ENCODE assay signal across 30 cellular contexts in the genomic region with DNA sequence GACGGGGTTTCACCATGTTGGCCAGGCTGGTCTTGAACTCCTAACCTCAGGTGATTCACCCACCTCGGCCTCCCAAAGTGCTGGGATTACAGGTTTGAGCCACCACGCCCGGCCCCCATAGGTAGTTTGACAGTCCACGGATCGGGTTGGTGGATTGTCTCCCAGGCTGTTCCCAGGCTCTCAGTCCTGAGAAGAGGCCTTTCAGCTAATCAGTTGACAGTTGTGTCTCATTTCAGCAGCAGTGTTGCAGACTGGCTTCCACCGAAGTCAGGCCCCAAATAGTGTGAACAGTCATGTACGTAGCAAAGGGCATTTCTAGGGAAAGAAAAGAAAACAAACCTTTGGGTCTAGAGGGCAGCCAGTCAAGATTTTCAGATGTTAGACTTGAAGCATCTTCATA.
A peak's percentile ranks its signal among the peaks of the same experiment; 100 is the strongest.
DNase-seq lines count a peak whose midpoint lies in the region; ATAC-seq and TF ChIP-seq lines count a peak whose summit lies in the region.
"Had no signal": no experiment of that assay in that cellular context is flagged by ENCODE, and none has a peak within 500 bp of the region (broad histone marks: within the 10 kb centered on the region; RNA-seq: fewer than 3 reads in every experiment).

No MANE protein-coding gene starts in this region.

- peak overlapping the region; percentile 35 for H3K4ac ChIP-seq in trophoblast cell (ENCODE audit: low read depth, low read length)

- H4K20me1 ChIP-seq in BLaER1, result no peaks in the 10 kb centered on the region
- no peaks in the 10 kb centered on the region for H4K20me1 ChIP-seq in PC-9 (ENCODE audit: insufficient read depth)

- peak overlapping the region; percentile 26; the same call in 1 of the 2 replicates for H2AFZ ChIP-seq in PC-9
- H2AFZ ChIP-seq in trophoblast cell (ENCODE audit: insufficient read depth, low read length, poor library complexity), result no peak overlapping the region

- H3K9me3 ChIP-seq in BLaER1, result peaks cover 13% of the 10 kb centered on the region; the same call in 1 of the 2 replicates
- H3K9me3 ChIP-seq in PC-9 (ENCODE audit: insufficient read depth, low read depth), result no peaks in the 10 kb centered on the region
- peaks cover 0 to 3% (median 0%) of the 10 kb centered on the region in 12 donors for H3K9me3 ChIP-seq in heart left ventricle
- no peaks in the 10 kb centered on the region for H3K9me3 ChIP-seq in trophoblast cell (ENCODE audit: insufficient read depth, low read depth, low read length)
- H3K9me3 ChIP-seq: lower lobe of right lung, testis had no signal

- intact Hi-C loops in PC-9 (cut with micrococcal nuclease; ENCODE audit: unreplicated experiment), result loop anchor here (1.0 to 5.0 kb wide), 2 partner anchors 100 to 189 kb away; no protein-coding TSS in a partner anchor
- intact Hi-C loops in heart left ventricle (cut with DNase I), result no loop called here
- intact Hi-C loops in activated T-helper 1 cell treated with anti-CD3 and anti-CD28 coated beads, Interleukin-12 subunit alpha, Interleukin-12 subunit beta, Interleukin-2, Interleukin-4 antibody, amounts not matched to agents 30 ng/mL and 10 ng/mL and 1 ng/mL, durations not matched to agents 14 hours and 24 hours and 36 hours (cut with micrococcal nuclease), result no loop called here

- H3K27ac ChIP-seq in BLaER1 (peak overlapping the region; percentile 86), PC-9 (peak overlapping the region; percentile 78), heart left ventricle (peak overlapping the region in 4 of 12 donors; percentile 50 to 72 (median 58)), trophoblast cell (ENCODE audit: low read depth, low read length) (no peak overlapping the region)
- H3K27ac ChIP-seq: foreskin keratinocyte, testis had no signal

- no TSS peak for BruUV-seq in PC-9 (replicated peaks; lab: Mats Ljungman, UMichigan)

- H3K9me2 ChIP-seq in PC-9 (ENCODE audit: insufficient read depth), result no peaks in the 10 kb centered on the region

- no peak overlapping the region for H3K4me3 Mint-ChIP-seq in activated T-helper 1 cell treated with anti-CD3 and anti-CD28 coated beads, Interleukin-12 subunit alpha, Interleukin-12 subunit beta, Interleukin-2, Interleukin-4 antibody, amounts not matched to agents 30 ng/mL and 10 ng/mL and 1 ng/mL, durations not matched to agents 14 hours and 24 hours and 36 hours
- H3K4me3 Mint-ChIP-seq: activated CD8-positive, alpha-beta T cell treated with anti-CD3 and anti-CD28 coated beads for 36 hours; activated naive CD4-positive, alpha-beta T cell treated with anti-CD3 and anti-CD28 coated beads, Interleukin-2, amount 10 ng/mL, durations not matched to agents 7 days and 5 days; activated T-helper 17 cell treated with anti-CD3 and anti-CD28 coated beads, Interleukin-2, amount 50 U/mL, for 72 hours; CD4-positive, alpha-beta memory T cell; effector memory CD8-positive, alpha-beta T cell; natural killer cell treated with Interleukin-12 subunit alpha and Interleukin-12 subunit beta and Interleukin-15 and Interleukin-18, amount 100 ng/mL, for 72 hours; stimulated activated naive CD8-positive, alpha-beta T cell treated with anti-CD3 and anti-CD28 coated beads, Interleukin-15, Interleukin-2, amounts not matched to agents 100 ng/mL and 50 ng/mL, for 24 hours had no signal

- 66 to 76% (median 70%) methylated on average over 8 of the region's 8 CpGs for WGBS in heart left ventricle, 4 donors
- WGBS in trophoblast cell (ENCODE audit: extremely low coverage, insufficient coverage, insufficient read length), result no CpG with 5 or more reads among the region's 8 CpGs

- H3K27me3 ChIP-seq in BLaER1 (no peaks in the 10 kb centered on the region), PC-9 (ENCODE audit: insufficient read depth, low read depth) (no peaks in the 10 kb centered on the region), heart left ventricle (no peaks in the 10 kb centered on the region), trophoblast cell (ENCODE audit: insufficient read depth, low read length) (no peaks in the 10 kb centered on the region)
- H3K27me3 ChIP-seq: foreskin keratinocyte, testis had no signal

- H3K18ac ChIP-seq in trophoblast cell (ENCODE audit: low read length), result no peak overlapping the region

- H2BK12ac ChIP-seq in trophoblast cell (ENCODE audit: low read length), result peak overlapping the region; percentile 60

- peak overlapping the region; percentile 77 for H3K4me2 ChIP-seq in BLaER1
- H3K4me2 ChIP-seq in PC-9, result peak overlapping the region; percentile 55
- H3K4me2 ChIP-seq in trophoblast cell (ENCODE audit: low read length), result no peak overlapping the region
- H3K4me2 ChIP-seq: smooth muscle cell had no signal

- peak in 3 of 4 donors; percentile 37 to 67 (median 42) for ATAC-seq in heart left ventricle
- no peak for ATAC-seq in GM19463 (IDR thresholded peaks at IDR 0.05; ENCODE audit: unreplicated experiment)
- ATAC-seq: activated CD8-positive, alpha-beta T cell treated with anti-CD3 and anti-CD28 coated beads for 36 hours; activated T-helper 17 cell treated with anti-CD3 and anti-CD28 coated beads, Interleukin-2, amount 50 U/mL, for 72 hours; effector memory CD8-positive, alpha-beta T cell; esophagus mucosa; foreskin keratinocyte; lower lobe of right lung; natural killer cell treated with Interleukin-12 subunit alpha and Interleukin-12 subunit beta and Interleukin-15 and Interleukin-18, amount 100 ng/mL, for 72 hours had no signal

- no peak overlapping the region for H3K23ac ChIP-seq in trophoblast cell (ENCODE audit: low read length)

- no peak overlapping the region for H4K12ac ChIP-seq in trophoblast cell (ENCODE audit: low read depth, low read length)

- no peaks in the 10 kb centered on the region for H3K27me3 Mint-ChIP-seq in activated T-helper 1 cell treated with anti-CD3 and anti-CD28 coated beads, Interleukin-12 subunit alpha, Interleukin-12 subunit beta, Interleukin-2, Interleukin-4 antibody, amounts not matched to agents 30 ng/mL and 10 ng/mL and 1 ng/mL, durations not matched to agents 14 hours and 24 hours and 36 hours (ENCODE audit: insufficient read depth)
- H3K27me3 Mint-ChIP-seq: activated CD8-positive, alpha-beta T cell treated with anti-CD3 and anti-CD28 coated beads for 36 hours; stimulated activated naive CD8-positive, alpha-beta T cell treated with anti-CD3 and anti-CD28 coated beads, Interleukin-15, Interleukin-2, amounts not matched to agents 100 ng/mL and 50 ng/mL, for 24 hours had no signal

- no peak overlapping the region for H3K9ac ChIP-seq in BLaER1
- H3K9ac ChIP-seq in trophoblast cell (ENCODE audit: low read length), result no peak overlapping the region

- TF ChIP-seq CTCF in PC-9 (conservative IDR thresholded peaks at IDR 0.05) (no peak), heart left ventricle (IDR thresholded peaks at IDR 0.05) (no peak)

- CTCF ChIA-PET in PC-9 (lab: Charles Lee), result no interaction called here

- no peak overlapping the region for H4K91ac ChIP-seq in trophoblast cell (ENCODE audit: low read depth, low read length)

- H2BK120ac ChIP-seq in trophoblast cell (ENCODE audit: insufficient read depth, low read length, poor library complexity), result peak overlapping the region; percentile 53

- no peak overlapping the region for H2AK5ac ChIP-seq in trophoblast cell (ENCODE audit: low read length)

- H3K4me1 ChIP-seq in BLaER1, result peaks cover 27% of the 10 kb centered on the region
- H3K4me1 ChIP-seq in PC-9 (replicated peaks; ENCODE audit: insufficient read depth), result peaks cover 32% of the 10 kb centered on the region
- H3K4me1 ChIP-seq in heart left ventricle, result peaks cover 0 to 21% (median 6%) of the 10 kb centered on the region in 12 donors
- peaks cover 3 to 4% of the 10 kb centered on the region in 2 experiments for H3K4me1 ChIP-seq in trophoblast cell (ENCODE audit: control insufficient read depth in 1 of 2, insufficient read depth in 2 of 2, low read length in 2 of 2)
- H3K4me1 ChIP-seq: lower lobe of right lung, testis had no signal

- H3K14ac ChIP-seq in trophoblast cell (ENCODE audit: low read length), result no peak overlapping the region

- peak in 1 of 2 experiments; percentile 26 for DNase-seq in PC-9
- DNase-seq in heart left ventricle, result no peak
- no peak for DNase-seq in trophoblast cell
- DNase-seq in NOMO-1 treated with dmso at 0.1 percent for 144 hours (lab: John Stamatoyannopoulos, UW; ENCODE audit: unreplicated experiment), result no peak
- no peak for DNase-seq in activated T-helper 1 cell treated with anti-CD3 and anti-CD28 coated beads, Interleukin-12 subunit alpha, Interleukin-12 subunit beta, Interleukin-2, Interleukin-4 antibody, amounts not matched to agents 30 ng/mL and 10 ng/mL and 1 ng/mL, durations not matched to agents 14 hours and 24 hours and 36 hours (ENCODE audit: low spot score)
- DNase-seq in stimulated activated CD4-positive, alpha-beta T cell treated with anti-CD3 and anti-CD28 coated beads, Interleukin-2, amount 100 ng/mL, for 48 hours, result no peak
- DNase-seq: activated CD8-positive, alpha-beta T cell treated with anti-CD3 and anti-CD28 coated beads for 36 hours; activated naive CD4-positive, alpha-beta T cell treated with anti-CD3 and anti-CD28 coated beads, Interleukin-2, amount 10 ng/mL, durations not matched to agents 7 days and 5 days; CD4-positive, alpha-beta memory T cell; effector memory CD8-positive, alpha-beta T cell; EL; foreskin keratinocyte; HCEC 1CT; head of caudate nucleus; Karpas-422; lower lobe of right lung; NCI-H1417; NCI-H2029; NCI-H524 treated with DMSO at 0.1 percent for 48 hours; occipital lobe; stimulated activated CD4-positive, alpha-beta T cell treated with anti-CD3 and anti-CD28 coated beads, Interleukin-1b, Interleukin-23, amount 100 ng/mL, for 48 hours; SW 1271; testis had no signal

- H3K79me2 ChIP-seq in PC-9 (ENCODE audit: low read depth), result no peaks in the 10 kb centered on the region
- no peaks in the 10 kb centered on the region for H3K79me2 ChIP-seq in trophoblast cell (ENCODE audit: control insufficient read depth, insufficient read depth, low read length, poor library complexity)

- H3K9me3 Mint-ChIP-seq in activated T-helper 1 cell treated with anti-CD3 and anti-CD28 coated beads, Interleukin-12 subunit alpha, Interleukin-12 subunit beta, Interleukin-2, Interleukin-4 antibody, amounts not matched to agents 30 ng/mL and 10 ng/mL and 1 ng/mL, durations not matched to agents 14 hours and 24 hours and 36 hours, result no peaks in the 10 kb centered on the region
- H3K9me3 Mint-ChIP-seq: activated CD8-positive, alpha-beta T cell treated with anti-CD3 and anti-CD28 coated beads for 36 hours; activated naive CD4-positive, alpha-beta T cell treated with anti-CD3 and anti-CD28 coated beads, Interleukin-2, amount 10 ng/mL, durations not matched to agents 7 days and 5 days; activated T-helper 17 cell treated with anti-CD3 and anti-CD28 coated beads, Interleukin-2, amount 50 U/mL, for 72 hours; effector memory CD8-positive, alpha-beta T cell; natural killer cell treated with Interleukin-12 subunit alpha and Interleukin-12 subunit beta and Interleukin-15 and Interleukin-18, amount 100 ng/mL, for 72 hours; stimulated activated naive CD8-positive, alpha-beta T cell treated with anti-CD3 and anti-CD28 coated beads, Interleukin-15, Interleukin-2, amounts not matched to agents 100 ng/mL and 50 ng/mL, for 24 hours had no signal

- no peaks in the 10 kb centered on the region for H3K36me3 Mint-ChIP-seq in activated T-helper 1 cell treated with anti-CD3 and anti-CD28 coated beads, Interleukin-12 subunit alpha, Interleukin-12 subunit beta, Interleukin-2, Interleukin-4 antibody, amounts not matched to agents 30 ng/mL and 10 ng/mL and 1 ng/mL, durations not matched to agents 14 hours and 24 hours and 36 hours (ENCODE audit: low read depth)
- H3K36me3 Mint-ChIP-seq: activated naive CD4-positive, alpha-beta T cell treated with anti-CD3 and anti-CD28 coated beads, Interleukin-2, amount 10 ng/mL, durations not matched to agents 7 days and 5 days; CD4-positive, alpha-beta memory T cell; natural killer cell treated with Interleukin-12 subunit alpha and Interleukin-12 subunit beta and Interleukin-15 and Interleukin-18, amount 100 ng/mL, for 72 hours had no signal

- H3K27ac Mint-ChIP-seq in activated T-helper 1 cell treated with anti-CD3 and anti-CD28 coated beads, Interleukin-12 subunit alpha, Interleukin-12 subunit beta, Interleukin-2, Interleukin-4 antibody, amounts not matched to agents 30 ng/mL and 10 ng/mL and 1 ng/mL, durations not matched to agents 14 hours and 24 hours and 36 hours, result no peak overlapping the region
- H3K27ac Mint-ChIP-seq: activated CD8-positive, alpha-beta T cell treated with anti-CD3 and anti-CD28 coated beads for 36 hours; activated naive CD4-positive, alpha-beta T cell treated with anti-CD3 and anti-CD28 coated beads, Interleukin-2, amount 10 ng/mL, durations not matched to agents 7 days and 5 days; activated T-helper 17 cell treated with anti-CD3 and anti-CD28 coated beads, Interleukin-2, amount 50 U/mL, for 72 hours; CD4-positive, alpha-beta memory T cell; effector memory CD8-positive, alpha-beta T cell; natural killer cell treated with Interleukin-12 subunit alpha and Interleukin-12 subunit beta and Interleukin-15 and Interleukin-18, amount 100 ng/mL, for 72 hours; stimulated activated naive CD8-positive, alpha-beta T cell treated with anti-CD3 and anti-CD28 coated beads, Interleukin-15, Interleukin-2, amounts not matched to agents 100 ng/mL and 50 ng/mL, for 24 hours had no signal

- H3K4me3 ChIP-seq in BLaER1 (no peak overlapping the region), PC-9 (no peak overlapping the region), heart left ventricle (no peak overlapping the region), trophoblast cell (ENCODE audit: low read depth, low read length) (no peak overlapping the region)
- H3K4me3 ChIP-seq: lower lobe of right lung, smooth muscle cell, testis had no signal

- no peak for TF ChIP-seq POLR2A in heart left ventricle (IDR thresholded peaks at IDR 0.05)

- no peak overlapping the region for H2BK5ac ChIP-seq in trophoblast cell (ENCODE audit: low read depth, low read length, poor library complexity)

- H3K79me1 ChIP-seq in trophoblast cell (ENCODE audit: low read length), result peaks cover 3% of the 10 kb centered on the region

- POLR2A ChIA-PET in PC-9 (lab: Charles Lee; ENCODE audit: unreplicated experiment), result interaction anchor here (0.7 to 1.0 kb wide), 2 partner anchors 119 to 150 kb away, joined by 3 to 4 read pairs; no protein-coding TSS in a partner anchor

- H3K36me3 ChIP-seq in BLaER1, result no peaks in the 10 kb centered on the region
- no peaks in the 10 kb centered on the region for H3K36me3 ChIP-seq in PC-9 (ENCODE audit: low read depth)
- H3K36me3 ChIP-seq in heart left ventricle, result no peaks in the 10 kb centered on the region
- H3K36me3 ChIP-seq in trophoblast cell (ENCODE audit: control insufficient read depth in 1 of 2, insufficient read depth in 2 of 2, low read length in 2 of 2), result peaks cover 0 to 2% of the 10 kb centered on the region in 2 experiments
- H3K36me3 ChIP-seq: lower lobe of right lung had no signal

- H4K8ac ChIP-seq in trophoblast cell (ENCODE audit: low read depth, low read length), result peak overlapping the region; percentile 29

- no peaks in the 10 kb centered on the region for H3K4me1 Mint-ChIP-seq in activated T-helper 1 cell treated with anti-CD3 and anti-CD28 coated beads, Interleukin-12 subunit alpha, Interleukin-12 subunit beta, Interleukin-2, Interleukin-4 antibody, amounts not matched to agents 30 ng/mL and 10 ng/mL and 1 ng/mL, durations not matched to agents 14 hours and 24 hours and 36 hours (ENCODE audit: low read depth)
- H3K4me1 Mint-ChIP-seq: activated naive CD4-positive, alpha-beta T cell treated with anti-CD3 and anti-CD28 coated beads, Interleukin-2, amount 10 ng/mL, durations not matched to agents 7 days and 5 days; activated T-helper 17 cell treated with anti-CD3 and anti-CD28 coated beads, Interleukin-2, amount 50 U/mL, for 72 hours; CD4-positive, alpha-beta memory T cell had no signal

- H3F3A ChIP-seq in PC-9 (ENCODE audit: insufficient read depth, low read depth), result peaks cover 9% of the 10 kb centered on the region
